Comparison of ENCODE assay signal across 7 cellular contexts in the genomic region with DNA sequence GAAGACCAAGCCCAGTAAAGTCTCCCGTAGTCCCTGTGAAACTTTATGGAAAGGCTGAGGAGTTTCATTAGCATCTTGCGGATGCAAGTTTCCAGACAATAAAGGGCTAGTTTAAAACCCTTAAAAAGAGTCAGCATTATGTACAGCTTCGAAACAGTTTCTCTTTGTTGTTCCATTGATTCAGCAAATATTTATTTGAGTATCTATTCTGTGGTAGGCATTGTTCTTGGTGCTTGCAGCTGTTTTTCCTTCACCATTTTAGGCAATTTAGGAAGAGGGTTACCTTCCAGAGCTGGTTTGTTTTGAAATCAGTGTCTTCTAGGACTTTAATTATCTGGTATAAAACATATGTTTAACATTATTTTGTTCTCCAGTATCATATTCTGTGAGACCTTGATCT. TPM values are rescaled to one million over a fixed set of nuclear protein-coding genes. Genes with fewer than 3 reads are reported as not detected.
A peak's percentile ranks its signal among the peaks of the same experiment; 100 is the strongest.
DNase-seq lines count a peak whose midpoint lies in the region; ATAC-seq and TF ChIP-seq lines count a peak whose summit lies in the region.

No MANE protein-coding gene starts in this region.

- no peaks in the 10 kb centered on the region for H3K9me3 Mint-ChIP-seq in H9

- no peak overlapping the region for H3K18ac ChIP-seq in H9 (ENCODE audit: insufficient read length, low read depth, low read length)

- H2BK5ac ChIP-seq in H9 (ENCODE audit: insufficient read length, low read length), result no peak overlapping the region

- H3K4me3 ChIP-seq in RWPE2 (ENCODE audit: severe bottlenecking) (peak overlapping the region; percentile 59), fibroblast of pulmonary artery (replicated peaks; ENCODE audit: low read depth, low read length) (peak overlapping the region; percentile 84), retinal pigment epithelial cell (ENCODE audit: low read length) (peak overlapping the region; percentile 100)

- no peaks in the 10 kb centered on the region for H3K27me3 ChIP-seq in H9 (ENCODE audit: insufficient read depth, low read length)
- no peaks in the 10 kb centered on the region for H3K27me3 ChIP-seq in RWPE2 (ENCODE audit: insufficient read depth, poor library complexity, severe bottlenecking)

- H3K27ac ChIP-seq in H9 (ENCODE audit: insufficient read length, low read depth, low read length) (no peak overlapping the region), RWPE2 (ENCODE audit: poor library complexity, severe bottlenecking) (no peak overlapping the region)

- DNase-seq in H9 (no peak), RWPE2 (ENCODE audit: low spot score) (no peak), fibroblast of pulmonary artery (ENCODE audit: low read depth) (no peak), retinal pigment epithelial cell (ENCODE audit: low read depth) (no peak), middle frontal gyrus (ENCODE audit: extremely low spot score, low spot score) (no peak)

- peak overlapping the region; percentile 71 for H3K4me2 ChIP-seq in H9 (ENCODE audit: insufficient read depth, insufficient read length, low read length)

- H2AFZ ChIP-seq in H9 (ENCODE audit: low read length), result no peak overlapping the region

- peak overlapping the region; percentile 90 for H3K9ac ChIP-seq in H9 (ENCODE audit: extremely low read depth, insufficient read length, low read length)

- no peak overlapping the region for H2BK20ac ChIP-seq in H9 (ENCODE audit: low read depth, low read length, poor library complexity, severe bottlenecking)

- peaks cover 25 to 51% (median 51%) of the 10 kb centered on the region in 3 experiments for H3K36me3 Mint-ChIP-seq in H9 (ENCODE audit: insufficient read depth in 1 of 3, low read depth in 3 of 3)

- peaks cover 75% of the 10 kb centered on the region for H3K36me3 ChIP-seq in RWPE2 (ENCODE audit: low read depth)

- H3K4me3 Mint-ChIP-seq in H9, result peak overlapping the region; percentile 84 to 97

- H4K5ac ChIP-seq in H9 (ENCODE audit: insufficient read length, low read depth, low read length), result no peak overlapping the region

- H2AK5ac ChIP-seq in H9 (ENCODE audit: insufficient read length, low read length), result no peak overlapping the region

- no peak overlapping the region for H3K56ac ChIP-seq in H9 (ENCODE audit: insufficient read length, low read depth, low read length)

- no peak overlapping the region for H3T11ph ChIP-seq in H9 (ENCODE audit: low read length)

- H4K91ac ChIP-seq in H9 (ENCODE audit: insufficient read length, low read depth, low read length), result no peak overlapping the region

- no peak overlapping the region for H2BK15ac ChIP-seq in H9 (ENCODE audit: low read depth, low read length)

- ATAC-seq in RWPE2 (ENCODE audit: low read depth) (no peak), GM21360 (IDR thresholded peaks at IDR 0.05; ENCODE audit: unreplicated experiment) (no peak), GM18511 (IDR thresholded peaks at IDR 0.05; ENCODE audit: unreplicated experiment) (no peak)

- no peak overlapping the region for H3K23ac ChIP-seq in H9 (ENCODE audit: insufficient read length, low read depth, low read length)

- peak overlapping the region in 2 of 3 experiments; percentile 33 to 41; a peak in 4 of 7 replicates for H3K27ac Mint-ChIP-seq in H9

- H3K4me1 ChIP-seq in H9 (ENCODE audit: insufficient read depth, low read length) (no peaks in the 10 kb centered on the region), RWPE2 (ENCODE audit: insufficient read depth, poor library complexity, severe bottlenecking) (peaks cover 12% of the 10 kb centered on the region)

- H2BK12ac ChIP-seq in H9 (ENCODE audit: insufficient read length, low read depth, low read length), result no peak overlapping the region

- H3K27me3 Mint-ChIP-seq in H9 (ENCODE audit: low read depth), result no peaks in the 10 kb centered on the region

- no CpG with 5 or more reads among the region's 3 CpGs for WGBS in H9 (ENCODE audit: extremely low coverage, insufficient read length, low lambda C conversion rate)

- no peak overlapping the region for H2BK120ac ChIP-seq in H9 (ENCODE audit: low read depth, low read length, poor library complexity, severe bottlenecking)

- H3K4ac ChIP-seq in H9 (ENCODE audit: low read depth, low read length), result no peak overlapping the region

- peaks cover 16 to 20% of the 10 kb centered on the region in 2 experiments for H3K4me1 Mint-ChIP-seq in H9

- no peak overlapping the region for H3K14ac ChIP-seq in H9 (ENCODE audit: insufficient read depth, low read length)

- H3K79me2 ChIP-seq in H9 (ENCODE audit: insufficient read depth, low read length), result peaks cover 34% of the 10 kb centered on the region; the same call in 1 of the 2 replicates

- H3K79me1 ChIP-seq in H9 (ENCODE audit: insufficient read depth, low read depth, low read length, poor library complexity, severe bottlenecking), result peaks cover 7% of the 10 kb centered on the region

- H3K9me3 ChIP-seq in H9 (ENCODE audit: control insufficient read depth, low read depth, low read length) (no peaks in the 10 kb centered on the region), RWPE2 (ENCODE audit: severe bottlenecking) (no peaks in the 10 kb centered on the region)

- TF ChIP-seq CTCF in H9 (conservative IDR thresholded peaks at IDR 0.05) (no peak), RWPE2 (IDR thresholded peaks at IDR 0.05; ENCODE audit: poor library complexity, severe bottlenecking) (no peak), fibroblast of pulmonary artery (IDR thresholded peaks at IDR 0.05; ENCODE audit: low read length, missing control alignments) (no peak), retinal pigment epithelial cell (conservative IDR thresholded peaks at IDR 0.05; ENCODE audit: low read depth, low read length) (no peak)

- H3K23me2 ChIP-seq in H9 (ENCODE audit: insufficient read length, low read depth, low read length, poor library complexity, severe bottlenecking), result peaks cover 5% of the 10 kb centered on the region

- no peak overlapping the region for H4K8ac ChIP-seq in H9 (replicated peaks; ENCODE audit: insufficient read length, low read depth, low read length)

- H4K20me1 ChIP-seq in H9 (ENCODE audit: control insufficient read depth, insufficient read depth, insufficient read length), result no peaks in the 10 kb centered on the region

RNA-seq across cellular contexts. Expression of a gene that starts 1.5 kb away (rescaled TPM):
- 337 TPM in 2 replicates for total RNA-seq in H9 (2021)

RNA-seq across cellular contexts. Expression of a gene that starts 1.6 kb away (rescaled TPM):
- total RNA-seq in H9 (2021), result 17.4 and 18.7 TPM in 2 replicates

RNA-seq across cellular contexts. Expression of a gene that starts 51.5 kb away (rescaled TPM):
- total RNA-seq in H9 (2021), result 97.2 and 103 TPM in 2 replicates
